ENCODE assay signal across 1 cellular context in the genomic region with DNA sequence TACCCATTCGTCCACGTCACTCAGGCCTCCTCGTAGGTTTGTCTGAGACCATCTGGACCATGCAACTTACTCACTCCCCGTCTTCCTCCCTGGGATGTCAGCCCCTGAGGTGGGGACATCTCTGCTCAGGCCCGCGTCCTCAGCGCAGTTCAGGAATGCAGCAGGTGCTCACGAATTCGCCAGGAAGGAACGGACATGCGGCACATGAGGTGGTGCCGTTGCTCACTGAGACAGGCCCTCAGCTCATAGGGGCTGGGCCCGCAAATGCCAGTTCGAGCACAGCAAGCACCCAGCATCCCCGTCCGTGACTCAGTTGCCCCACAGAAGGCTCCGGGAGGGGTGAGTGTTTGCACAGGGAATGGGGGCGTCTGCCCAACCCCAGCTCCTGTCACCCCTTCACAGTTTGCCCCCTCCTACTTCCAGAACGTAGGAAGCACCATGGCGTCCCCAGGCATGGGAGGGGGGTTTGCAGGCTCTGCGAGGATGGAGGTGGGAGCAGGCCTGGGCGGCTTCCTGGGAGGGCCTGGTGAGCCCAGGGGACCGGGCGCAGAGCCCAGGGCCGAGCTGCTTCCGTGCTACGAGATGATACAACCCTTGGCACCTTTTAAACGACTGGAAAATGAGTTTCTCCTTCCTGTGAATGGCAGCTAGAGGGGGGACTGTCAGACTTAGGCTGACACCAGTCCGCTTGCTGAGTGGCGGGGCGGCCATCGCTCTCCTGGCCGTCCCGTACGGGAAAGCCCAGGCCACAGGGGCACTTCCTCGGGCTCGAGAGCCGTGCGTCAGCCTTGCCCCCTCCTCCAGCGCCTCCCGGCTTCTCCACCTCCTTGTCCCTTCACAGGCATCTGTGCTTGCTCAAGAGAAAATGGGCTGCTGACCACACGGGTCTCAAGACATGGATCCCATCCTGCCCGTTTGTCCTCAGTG.
TF ChIP-seq lines count a peak whose summit lies in the region.

No MANE protein-coding gene starts in this region.

TF ChIP-seq in WTC11, 78 proteins besides CTCF, POLR2A, EP300 and RAD21 (continued from another document):
- TF ChIP-seq, protein P1, sequence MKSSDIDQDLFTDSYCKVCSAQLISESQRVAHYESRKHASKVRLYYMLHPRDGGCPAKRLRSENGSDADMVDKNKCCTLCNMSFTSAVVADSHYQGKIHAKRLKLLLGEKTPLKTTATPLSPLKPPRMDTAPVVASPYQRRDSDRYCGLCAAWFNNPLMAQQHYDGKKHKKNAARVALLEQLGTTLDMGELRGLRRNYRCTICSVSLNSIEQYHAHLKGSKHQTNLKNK (CRISPR knock-in tag; IDR thresholded peaks at IDR 0.05): no peak
- TF ChIP-seq, protein P2, sequence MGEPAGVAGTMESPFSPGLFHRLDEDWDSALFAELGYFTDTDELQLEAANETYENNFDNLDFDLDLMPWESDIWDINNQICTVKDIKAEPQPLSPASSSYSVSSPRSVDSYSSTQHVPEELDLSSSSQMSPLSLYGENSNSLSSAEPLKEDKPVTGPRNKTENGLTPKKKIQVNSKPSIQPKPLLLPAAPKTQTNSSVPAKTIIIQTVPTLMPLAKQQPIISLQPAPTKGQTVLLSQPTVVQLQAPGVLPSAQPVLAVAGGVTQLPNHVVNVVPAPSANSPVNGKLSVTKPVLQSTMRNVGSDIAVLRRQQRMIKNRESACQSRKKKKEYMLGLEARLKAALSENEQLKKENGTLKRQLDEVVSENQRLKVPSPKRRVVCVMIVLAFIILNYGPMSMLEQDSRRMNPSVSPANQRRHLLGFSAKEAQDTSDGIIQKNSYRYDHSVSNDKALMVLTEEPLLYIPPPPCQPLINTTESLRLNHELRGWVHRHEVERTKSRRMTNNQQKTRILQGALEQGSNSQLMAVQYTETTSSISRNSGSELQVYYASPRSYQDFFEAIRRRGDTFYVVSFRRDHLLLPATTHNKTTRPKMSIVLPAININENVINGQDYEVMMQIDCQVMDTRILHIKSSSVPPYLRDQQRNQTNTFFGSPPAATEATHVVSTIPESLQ (CRISPR knock-in tag; IDR thresholded peaks at IDR 0.05): no peak
- TF ChIP-seq NR1H2 (CRISPR knock-in tag; IDR thresholded peaks at IDR 0.05): no peak
- TF ChIP-seq FOXJ3 (CRISPR knock-in tag; IDR thresholded peaks at IDR 0.05; ENCODE audit: borderline replicate concordance): no peak
- TF ChIP-seq, protein P3, sequence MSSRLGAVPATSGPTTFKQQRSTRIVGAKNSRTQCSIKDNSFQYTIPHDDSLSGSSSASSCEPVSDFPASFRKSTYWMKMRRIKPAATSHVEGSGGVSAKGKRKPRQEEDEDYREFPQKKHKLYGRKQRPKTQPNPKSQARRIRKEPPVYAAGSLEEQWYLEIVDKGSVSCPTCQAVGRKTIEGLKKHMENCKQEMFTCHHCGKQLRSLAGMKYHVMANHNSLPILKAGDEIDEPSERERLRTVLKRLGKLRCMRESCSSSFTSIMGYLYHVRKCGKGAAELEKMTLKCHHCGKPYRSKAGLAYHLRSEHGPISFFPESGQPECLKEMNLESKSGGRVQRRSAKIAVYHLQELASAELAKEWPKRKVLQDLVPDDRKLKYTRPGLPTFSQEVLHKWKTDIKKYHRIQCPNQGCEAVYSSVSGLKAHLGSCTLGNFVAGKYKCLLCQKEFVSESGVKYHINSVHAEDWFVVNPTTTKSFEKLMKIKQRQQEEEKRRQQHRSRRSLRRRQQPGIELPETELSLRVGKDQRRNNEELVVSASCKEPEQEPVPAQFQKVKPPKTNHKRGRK (CRISPR knock-in tag; IDR thresholded peaks at IDR 0.05; ENCODE audit: borderline replicate concordance): no peak
- no peak for TF ChIP-seq FOXP1 (CRISPR knock-in tag; IDR thresholded peaks at IDR 0.05; ENCODE audit: borderline replicate concordance)
- TF ChIP-seq JAZF1 (CRISPR knock-in tag; IDR thresholded peaks at IDR 0.05): no peak
- TF ChIP-seq, protein P4, sequence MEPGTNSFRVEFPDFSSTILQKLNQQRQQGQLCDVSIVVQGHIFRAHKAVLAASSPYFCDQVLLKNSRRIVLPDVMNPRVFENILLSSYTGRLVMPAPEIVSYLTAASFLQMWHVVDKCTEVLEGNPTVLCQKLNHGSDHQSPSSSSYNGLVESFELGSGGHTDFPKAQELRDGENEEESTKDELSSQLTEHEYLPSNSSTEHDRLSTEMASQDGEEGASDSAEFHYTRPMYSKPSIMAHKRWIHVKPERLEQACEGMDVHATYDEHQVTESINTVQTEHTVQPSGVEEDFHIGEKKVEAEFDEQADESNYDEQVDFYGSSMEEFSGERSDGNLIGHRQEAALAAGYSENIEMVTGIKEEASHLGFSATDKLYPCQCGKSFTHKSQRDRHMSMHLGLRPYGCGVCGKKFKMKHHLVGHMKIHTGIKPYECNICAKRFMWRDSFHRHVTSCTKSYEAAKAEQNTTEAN (CRISPR knock-in tag; IDR thresholded peaks at IDR 0.05): no peak
- no peak for TF ChIP-seq GABPB1 (CRISPR knock-in tag; IDR thresholded peaks at IDR 0.05)
- TF ChIP-seq, protein P5, sequence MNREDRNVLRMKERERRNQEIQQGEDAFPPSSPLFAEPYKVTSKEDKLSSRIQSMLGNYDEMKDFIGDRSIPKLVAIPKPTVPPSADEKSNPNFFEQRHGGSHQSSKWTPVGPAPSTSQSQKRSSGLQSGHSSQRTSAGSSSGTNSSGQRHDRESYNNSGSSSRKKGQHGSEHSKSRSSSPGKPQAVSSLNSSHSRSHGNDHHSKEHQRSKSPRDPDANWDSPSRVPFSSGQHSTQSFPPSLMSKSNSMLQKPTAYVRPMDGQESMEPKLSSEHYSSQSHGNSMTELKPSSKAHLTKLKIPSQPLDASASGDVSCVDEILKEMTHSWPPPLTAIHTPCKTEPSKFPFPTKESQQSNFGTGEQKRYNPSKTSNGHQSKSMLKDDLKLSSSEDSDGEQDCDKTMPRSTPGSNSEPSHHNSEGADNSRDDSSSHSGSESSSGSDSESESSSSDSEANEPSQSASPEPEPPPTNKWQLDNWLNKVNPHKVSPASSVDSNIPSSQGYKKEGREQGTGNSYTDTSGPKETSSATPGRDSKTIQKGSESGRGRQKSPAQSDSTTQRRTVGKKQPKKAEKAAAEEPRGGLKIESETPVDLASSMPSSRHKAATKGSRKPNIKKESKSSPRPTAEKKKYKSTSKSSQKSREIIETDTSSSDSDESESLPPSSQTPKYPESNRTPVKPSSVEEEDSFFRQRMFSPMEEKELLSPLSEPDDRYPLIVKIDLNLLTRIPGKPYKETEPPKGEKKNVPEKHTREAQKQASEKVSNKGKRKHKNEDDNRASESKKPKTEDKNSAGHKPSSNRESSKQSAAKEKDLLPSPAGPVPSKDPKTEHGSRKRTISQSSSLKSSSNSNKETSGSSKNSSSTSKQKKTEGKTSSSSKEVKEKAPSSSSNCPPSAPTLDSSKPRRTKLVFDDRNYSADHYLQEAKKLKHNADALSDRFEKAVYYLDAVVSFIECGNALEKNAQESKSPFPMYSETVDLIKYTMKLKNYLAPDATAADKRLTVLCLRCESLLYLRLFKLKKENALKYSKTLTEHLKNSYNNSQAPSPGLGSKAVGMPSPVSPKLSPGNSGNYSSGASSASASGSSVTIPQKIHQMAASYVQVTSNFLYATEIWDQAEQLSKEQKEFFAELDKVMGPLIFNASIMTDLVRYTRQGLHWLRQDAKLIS (CRISPR knock-in tag; IDR thresholded peaks at IDR 0.05; ENCODE audit: borderline replicate concordance): no peak
